Comparison of ENCODE assay signal across 9 cellular contexts in the genomic region with DNA sequence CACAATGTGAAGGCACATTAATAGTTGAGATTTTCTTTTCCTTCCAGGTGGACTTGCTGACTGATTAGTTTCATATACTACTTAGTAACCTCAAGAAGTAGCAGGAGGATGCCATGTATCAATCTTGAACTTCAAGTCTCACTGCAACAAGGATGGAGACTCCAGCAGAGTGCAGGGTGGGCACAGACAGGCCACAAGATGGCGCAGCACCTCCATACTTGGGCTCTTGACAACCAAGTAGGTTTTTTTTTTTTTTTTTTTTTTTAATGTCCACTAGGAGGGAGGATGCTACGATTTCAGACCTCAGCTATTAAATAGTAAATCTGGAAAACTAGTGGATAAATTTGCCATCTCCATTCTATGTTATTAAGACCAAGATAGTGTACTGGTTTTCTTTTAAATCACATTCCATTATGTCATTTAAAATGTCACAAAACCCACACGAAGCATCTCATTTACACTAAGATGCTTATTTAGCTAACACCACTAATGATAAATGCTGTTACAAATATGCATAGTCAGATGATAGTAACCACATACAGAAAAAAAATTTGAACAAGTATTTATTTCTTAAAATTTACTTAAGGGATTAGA. TPM values are rescaled to one million over a fixed set of nuclear protein-coding genes. Genes with fewer than 3 reads are reported as not detected.
DNase-seq lines count a peak whose midpoint lies in the region; ATAC-seq, FAIRE-seq and TF ChIP-seq lines count a peak whose summit lies in the region.
"Had no signal": no experiment of that assay in that cellular context is flagged by ENCODE, and none has a peak within 500 bp of the region (broad histone marks: within the 10 kb centered on the region; RNA-seq: fewer than 3 reads in every experiment).

No MANE protein-coding gene starts in this region.

- H3K36me3 ChIP-seq in mucosa of descending colon (ENCODE audit: low read depth), result no peaks in the 10 kb centered on the region

- ATAC-seq in mucosa of descending colon (peak; percentile 88), HG03025 (IDR thresholded peaks at IDR 0.05; ENCODE audit: low FRiP score, unreplicated experiment) (no peak)

- TF ChIP-seq CTCF in GM12865 (IDR thresholded peaks at IDR 0.05; ENCODE audit: insufficient read depth, low read depth, low read length, missing control alignments) (peak; percentile 85), mucosa of descending colon (IDR thresholded peaks at IDR 0.05) (peak; percentile 63)

- no peak overlapping the region for H3K4me3 ChIP-seq in GM12865 (ENCODE audit: low read depth, low read length)
- no peak overlapping the region for H3K4me3 ChIP-seq in mucosa of descending colon
- H3K4me3 ChIP-seq: skin epidermis had no signal

- DNase-seq in GM12865 (ENCODE audit: low read depth), result peak; percentile 90
- DNase-seq in HK-2 (ENCODE audit: unreplicated experiment), result peak; percentile 45
- peak; percentile 35 to 67 for DNase-seq in NOMO-1 (lab: John Stamatoyannopoulos, UW; ENCODE audit: unreplicated experiment in 2 of 2)
- DNase-seq in activated CD8-positive, alpha-beta memory T cell treated with anti-CD3 and anti-CD28 coated beads for 4 hours (ENCODE audit: low read depth in 2 of 2), result peak; percentile 46 to 51
- DNase-seq in mucosa of descending colon, result peak; percentile 76 to 89 (median 83)
- DNase-seq in stimulated activated CD8-positive, alpha-beta memory T cell treated with anti-CD3 and anti-CD28 coated beads, Interleukin-4, amount 100 ng/mL, for 4 hours (ENCODE audit: low read depth in 2 of 2, low spot score in 1 of 2), result peak; percentile 35 to 52

- FAIRE-seq in endometrium (lab: Jason Lieb, UNC), result peak; percentile 92

- intact Hi-C loops in mucosa of descending colon (cut with DNase I, micrococcal nuclease), result loop anchor here in 1 of 2 donors (2.0 kb wide), 1 partner anchor 265 kb away; no protein-coding TSS in a partner anchor

- H3K9me3 ChIP-seq in mucosa of descending colon, result no peaks in the 10 kb centered on the region

- H3K4me1 ChIP-seq in mucosa of descending colon (ENCODE audit: low read depth), result no peaks in the 10 kb centered on the region

RNA-seq across cellular contexts. Expression of a gene that starts 58.6 kb away (rescaled TPM):
- total RNA-seq in mucosa of descending colon, result 100 to 1,000 TPM in 2 of 3 donors, 10 to 100 TPM in 1; 78.0 to 209 (median 126) TPM
